1 cellular context compared by ENCODE assay signal in the genomic region with DNA sequence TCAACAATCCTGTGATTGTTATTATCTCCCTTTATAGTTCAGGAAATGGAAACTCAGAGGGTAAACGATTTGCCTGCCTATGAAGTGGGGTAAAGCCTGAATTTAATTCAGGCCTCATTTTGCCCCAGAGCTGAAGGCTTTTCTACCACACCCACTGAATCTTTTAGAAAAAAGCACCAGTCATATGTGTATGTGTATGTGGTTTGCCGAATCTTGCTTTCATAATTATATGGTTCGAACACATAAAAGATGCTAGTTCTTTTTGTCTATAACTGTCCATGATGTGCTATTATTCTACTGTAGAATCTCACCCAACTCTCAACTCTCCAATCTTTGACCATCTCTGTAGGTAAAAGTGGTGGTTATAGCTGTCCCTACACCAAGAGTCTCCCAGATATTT.
TF ChIP-seq lines count a peak whose summit lies in the region.

No MANE protein-coding gene starts in this region.

TF ChIP-seq in GM23338, 12 proteins besides CTCF, POLR2A, EP300 and RAD21:
- TF ChIP-seq, protein P1, sequence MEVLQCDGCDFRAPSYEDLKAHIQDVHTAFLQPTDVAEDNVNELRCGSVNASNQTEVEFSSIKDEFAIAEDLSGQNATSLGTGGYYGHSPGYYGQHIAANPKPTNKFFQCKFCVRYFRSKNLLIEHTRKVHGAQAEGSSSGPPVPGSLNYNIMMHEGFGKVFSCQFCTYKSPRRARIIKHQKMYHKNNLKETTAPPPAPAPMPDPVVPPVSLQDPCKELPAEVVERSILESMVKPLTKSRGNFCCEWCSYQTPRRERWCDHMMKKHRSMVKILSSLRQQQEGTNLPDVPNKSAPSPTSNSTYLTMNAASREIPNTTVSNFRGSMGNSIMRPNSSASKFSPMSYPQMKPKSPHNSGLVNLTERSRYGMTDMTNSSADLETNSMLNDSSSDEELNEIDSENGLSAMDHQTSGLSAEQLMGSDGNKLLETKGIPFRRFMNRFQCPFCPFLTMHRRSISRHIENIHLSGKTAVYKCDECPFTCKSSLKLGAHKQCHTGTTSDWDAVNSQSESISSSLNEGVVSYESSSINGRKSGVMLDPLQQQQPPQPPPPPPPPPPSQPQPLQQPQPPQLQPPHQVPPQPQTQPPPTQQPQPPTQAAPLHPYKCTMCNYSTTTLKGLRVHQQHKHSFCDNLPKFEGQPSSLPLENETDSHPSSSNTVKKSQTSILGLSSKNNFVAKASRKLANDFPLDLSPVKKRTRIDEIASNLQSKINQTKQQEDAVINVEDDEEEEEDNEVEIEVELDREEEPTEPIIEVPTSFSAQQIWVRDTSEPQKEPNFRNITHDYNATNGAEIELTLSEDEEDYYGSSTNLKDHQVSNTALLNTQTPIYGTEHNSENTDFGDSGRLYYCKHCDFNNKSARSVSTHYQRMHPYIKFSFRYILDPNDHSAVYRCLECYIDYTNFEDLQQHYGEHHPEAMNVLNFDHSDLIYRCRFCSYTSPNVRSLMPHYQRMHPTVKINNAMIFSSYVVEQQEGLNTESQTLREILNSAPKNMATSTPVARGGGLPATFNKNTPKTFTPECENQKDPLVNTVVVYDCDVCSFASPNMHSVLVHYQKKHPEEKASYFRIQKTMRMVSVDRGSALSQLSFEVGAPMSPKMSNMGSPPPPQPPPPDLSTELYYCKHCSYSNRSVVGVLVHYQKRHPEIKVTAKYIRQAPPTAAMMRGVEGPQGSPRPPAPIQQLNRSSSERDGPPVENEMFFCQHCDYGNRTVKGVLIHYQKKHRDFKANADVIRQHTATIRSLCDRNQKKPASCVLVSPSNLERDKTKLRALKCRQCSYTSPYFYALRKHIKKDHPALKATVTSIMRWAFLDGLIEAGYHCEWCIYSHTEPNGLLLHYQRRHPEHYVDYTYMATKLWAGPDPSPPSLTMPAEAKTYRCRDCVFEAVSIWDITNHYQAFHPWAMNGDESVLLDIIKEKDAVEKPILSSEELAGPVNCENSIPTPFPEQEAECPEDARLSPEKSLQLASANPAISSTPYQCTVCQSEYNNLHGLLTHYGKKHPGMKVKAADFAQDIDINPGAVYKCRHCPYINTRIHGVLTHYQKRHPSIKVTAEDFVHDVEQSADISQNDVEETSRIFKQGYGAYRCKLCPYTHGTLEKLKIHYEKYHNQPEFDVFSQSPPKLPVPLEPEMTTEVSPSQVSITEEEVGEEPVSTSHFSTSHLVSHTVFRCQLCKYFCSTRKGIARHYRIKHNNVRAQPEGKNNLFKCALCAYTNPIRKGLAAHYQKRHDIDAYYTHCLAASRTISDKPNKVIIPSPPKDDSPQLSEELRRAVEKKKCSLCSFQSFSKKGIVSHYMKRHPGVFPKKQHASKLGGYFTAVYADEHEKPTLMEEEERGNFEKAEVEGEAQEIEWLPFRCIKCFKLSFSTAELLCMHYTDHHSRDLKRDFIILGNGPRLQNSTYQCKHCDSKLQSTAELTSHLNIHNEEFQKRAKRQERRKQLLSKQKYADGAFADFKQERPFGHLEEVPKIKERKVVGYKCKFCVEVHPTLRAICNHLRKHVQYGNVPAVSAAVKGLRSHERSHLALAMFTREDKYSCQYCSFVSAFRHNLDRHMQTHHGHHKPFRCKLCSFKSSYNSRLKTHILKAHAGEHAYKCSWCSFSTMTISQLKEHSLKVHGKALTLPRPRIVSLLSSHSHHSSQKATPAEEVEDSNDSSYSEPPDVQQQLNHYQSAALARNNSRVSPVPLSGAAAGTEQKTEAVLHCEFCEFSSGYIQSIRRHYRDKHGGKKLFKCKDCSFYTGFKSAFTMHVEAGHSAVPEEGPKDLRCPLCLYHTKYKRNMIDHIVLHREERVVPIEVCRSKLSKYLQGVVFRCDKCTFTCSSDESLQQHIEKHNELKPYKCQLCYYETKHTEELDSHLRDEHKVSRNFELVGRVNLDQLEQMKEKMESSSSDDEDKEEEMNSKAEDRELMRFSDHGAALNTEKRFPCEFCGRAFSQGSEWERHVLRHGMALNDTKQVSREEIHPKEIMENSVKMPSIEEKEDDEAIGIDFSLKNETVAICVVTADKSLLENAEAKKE (CRISPR knock-in tag; IDR thresholded peaks at IDR 0.05), result no peak
- no peak for TF ChIP-seq ZNF331 (CRISPR knock-in tag; IDR thresholded peaks at IDR 0.05; ENCODE audit: low read depth)
- TF ChIP-seq EZH2 (IDR thresholded peaks at IDR 0.05; ENCODE audit: low read depth, unreplicated experiment), result no peak
- TF ChIP-seq, protein P2, sequence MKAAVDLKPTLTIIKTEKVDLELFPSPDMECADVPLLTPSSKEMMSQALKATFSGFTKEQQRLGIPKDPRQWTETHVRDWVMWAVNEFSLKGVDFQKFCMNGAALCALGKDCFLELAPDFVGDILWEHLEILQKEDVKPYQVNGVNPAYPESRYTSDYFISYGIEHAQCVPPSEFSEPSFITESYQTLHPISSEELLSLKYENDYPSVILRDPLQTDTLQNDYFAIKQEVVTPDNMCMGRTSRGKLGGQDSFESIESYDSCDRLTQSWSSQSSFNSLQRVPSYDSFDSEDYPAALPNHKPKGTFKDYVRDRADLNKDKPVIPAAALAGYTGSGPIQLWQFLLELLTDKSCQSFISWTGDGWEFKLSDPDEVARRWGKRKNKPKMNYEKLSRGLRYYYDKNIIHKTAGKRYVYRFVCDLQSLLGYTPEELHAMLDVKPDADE (IDR thresholded peaks at IDR 0.05), result no peak
- TF ChIP-seq, protein P3, sequence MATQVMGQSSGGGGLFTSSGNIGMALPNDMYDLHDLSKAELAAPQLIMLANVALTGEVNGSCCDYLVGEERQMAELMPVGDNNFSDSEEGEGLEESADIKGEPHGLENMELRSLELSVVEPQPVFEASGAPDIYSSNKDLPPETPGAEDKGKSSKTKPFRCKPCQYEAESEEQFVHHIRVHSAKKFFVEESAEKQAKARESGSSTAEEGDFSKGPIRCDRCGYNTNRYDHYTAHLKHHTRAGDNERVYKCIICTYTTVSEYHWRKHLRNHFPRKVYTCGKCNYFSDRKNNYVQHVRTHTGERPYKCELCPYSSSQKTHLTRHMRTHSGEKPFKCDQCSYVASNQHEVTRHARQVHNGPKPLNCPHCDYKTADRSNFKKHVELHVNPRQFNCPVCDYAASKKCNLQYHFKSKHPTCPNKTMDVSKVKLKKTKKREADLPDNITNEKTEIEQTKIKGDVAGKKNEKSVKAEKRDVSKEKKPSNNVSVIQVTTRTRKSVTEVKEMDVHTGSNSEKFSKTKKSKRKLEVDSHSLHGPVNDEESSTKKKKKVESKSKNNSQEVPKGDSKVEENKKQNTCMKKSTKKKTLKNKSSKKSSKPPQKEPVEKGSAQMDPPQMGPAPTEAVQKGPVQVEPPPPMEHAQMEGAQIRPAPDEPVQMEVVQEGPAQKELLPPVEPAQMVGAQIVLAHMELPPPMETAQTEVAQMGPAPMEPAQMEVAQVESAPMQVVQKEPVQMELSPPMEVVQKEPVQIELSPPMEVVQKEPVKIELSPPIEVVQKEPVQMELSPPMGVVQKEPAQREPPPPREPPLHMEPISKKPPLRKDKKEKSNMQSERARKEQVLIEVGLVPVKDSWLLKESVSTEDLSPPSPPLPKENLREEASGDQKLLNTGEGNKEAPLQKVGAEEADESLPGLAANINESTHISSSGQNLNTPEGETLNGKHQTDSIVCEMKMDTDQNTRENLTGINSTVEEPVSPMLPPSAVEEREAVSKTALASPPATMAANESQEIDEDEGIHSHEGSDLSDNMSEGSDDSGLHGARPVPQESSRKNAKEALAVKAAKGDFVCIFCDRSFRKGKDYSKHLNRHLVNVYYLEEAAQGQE (IDR thresholded peaks at IDR 0.05; ENCODE audit: unreplicated experiment), result no peak
- no peak for TF ChIP-seq POLR2AphosphoS5 (IDR thresholded peaks at IDR 0.05; ENCODE audit: low read depth)
- TF ChIP-seq ZNF114 (CRISPR knock-in tag; IDR thresholded peaks at IDR 0.05), result no peak
- TF ChIP-seq EZH2phosphoT487 (IDR thresholded peaks at IDR 0.05; ENCODE audit: unreplicated experiment), result no peak
- TF ChIP-seq JUNB (IDR thresholded peaks at IDR 0.05; ENCODE audit: unreplicated experiment), result no peak
